15 cellular contexts compared by ENCODE assay signal in genomic region chr22:17375914-17376614, GRCh38. TPM values are rescaled to one million over a fixed set of nuclear protein-coding genes. Genes with fewer than 3 reads are reported as not detected.
"Had no signal": no experiment of that assay in that cellular context is flagged by ENCODE, and none has a peak within 500 bp of the region (broad histone marks: within the 10 kb centered on the region; RNA-seq: fewer than 3 reads in every experiment).

No MANE protein-coding gene starts in this region.

- H3K27ac ChIP-seq: epithelial cell of prostate, gastroesophageal sphincter, lower lobe of right lung, tibial artery had no signal

- ATAC-seq: gastroesophageal sphincter; lower lobe of right lung; naive thymus-derived CD4-positive, alpha-beta T cell had no signal

- H3K27ac Mint-ChIP-seq: activated CD4-positive, alpha-beta T cell treated with anti-CD3 and anti-CD28 coated beads, Interleukin-2, amount 10 ng/mL, durations not matched to agents 7 days and 5 days; naive thymus-derived CD4-positive, alpha-beta T cell had no signal

- H3K36me3 ChIP-seq: gastroesophageal sphincter, lower lobe of right lung, tibial artery had no signal

- H3K9me3 ChIP-seq: gastroesophageal sphincter, lower lobe of right lung, tibial artery had no signal

- H3K4me3 ChIP-seq: gastroesophageal sphincter, lower lobe of right lung, tibial artery had no signal

- H3K4me3 Mint-ChIP-seq: activated CD4-positive, alpha-beta T cell treated with anti-CD3 and anti-CD28 coated beads, Interleukin-2, amount 10 ng/mL, durations not matched to agents 7 days and 5 days; central memory CD8-positive, alpha-beta T cell; naive thymus-derived CD4-positive, alpha-beta T cell had no signal

- H3K9me3 Mint-ChIP-seq: activated CD4-positive, alpha-beta T cell treated with anti-CD3 and anti-CD28 coated beads, Interleukin-2, amount 10 ng/mL, durations not matched to agents 7 days and 5 days; central memory CD8-positive, alpha-beta T cell had no signal

- DNase-seq: activated CD4-positive, alpha-beta T cell treated with anti-CD3 and anti-CD28 coated beads, Interleukin-2, amount 10 ng/mL, durations not matched to agents 7 days and 5 days; activated CD4-positive, CD25-positive, alpha-beta regulatory T cell; activated CD8-positive, alpha-beta memory T cell treated with anti-CD3 and anti-CD28 coated beads for 24 hours; activated naive CD4-positive, alpha-beta T cell treated with Interleukin-2 at 50 U/mL for 16 hours; cortex of kidney; effector CD8-positive, alpha-beta T cell; kidney; lower lobe of right lung; naive thymus-derived CD4-positive, alpha-beta T cell; stimulated activated CD4-positive, alpha-beta T cell treated with anti-CD3 and anti-CD28 coated beads, Interleukin-15, amount 100 ng/mL, for 24 hours; T-helper 2 cell; tibial artery had no signal

RNA-seq across cellular contexts. Expression of gene CECR2, which starts 6.8 kb away (rescaled TPM):
- polyA plus RNA-seq: naive thymus-derived CD4-positive, alpha-beta T cell had no signal
